11 cellular contexts compared by ENCODE assay signal in the genomic region with DNA sequence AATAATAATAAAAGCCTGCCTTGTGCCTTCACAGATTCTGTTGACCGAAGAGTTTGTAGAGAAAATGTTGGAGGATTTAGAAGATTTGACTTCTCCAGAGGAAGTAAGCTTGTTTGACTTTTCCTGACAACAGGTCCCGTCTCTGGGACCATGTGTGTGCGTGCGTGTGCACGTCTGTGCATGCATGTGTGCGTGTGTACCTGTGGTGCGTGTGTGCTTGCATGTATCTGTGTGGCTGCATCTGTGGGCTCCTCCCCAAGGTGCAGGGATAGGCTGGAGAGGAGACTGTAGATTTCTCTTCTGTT. TPM values are rescaled to one million over a fixed set of nuclear protein-coding genes. Genes with fewer than 3 reads are reported as not detected.
DNase-seq lines count a peak whose midpoint lies in the region; ATAC-seq, FAIRE-seq and TF ChIP-seq lines count a peak whose summit lies in the region.
"Had no signal": no experiment of that assay in that cellular context is flagged by ENCODE, and none has a peak within 500 bp of the region (broad histone marks: within the 10 kb centered on the region; RNA-seq: fewer than 3 reads in every experiment).

No MANE protein-coding gene starts in this region.

- BruUV-seq in endothelial cell of umbilical vein (replicated peaks; lab: Mats Ljungman, UMichigan) = no TSS peak

- peak; percentile 67 for FAIRE-seq in endothelial cell of umbilical vein (lab: Jason Lieb, UNC)
- FAIRE-seq: A549 had no signal

- H3K4me1 ChIP-seq in endothelial cell of umbilical vein (ENCODE audit: control insufficient read depth, extremely low read depth, insufficient read depth, low read length) (peaks cover 47% of the 10 kb centered on the region), upper lobe of right lung (peaks cover 57% of the 10 kb centered on the region)

- TF ChIP-seq CTCF in endothelial cell of umbilical vein (IDR thresholded peaks at IDR 0.05; ENCODE audit: extremely low read depth in 1 of 2, insufficient read depth in 1 of 2, low read depth in 1 of 2, low read length in 2 of 2) (no peak), nephron progenitor cell (IDR thresholded peaks at IDR 0.05) (no peak), upper lobe of right lung (IDR thresholded peaks at IDR 0.05) (no peak)

- no peaks in the 10 kb centered on the region for H4K20me1 ChIP-seq in endothelial cell of umbilical vein (replicated peaks; ENCODE audit: control insufficient read depth, extremely low read depth, insufficient read depth, low read length)

- H3K4me1 Mint-ChIP-seq in activated CD4-positive, alpha-beta T cell treated with anti-CD3 and anti-CD28 coated beads for 36 hours = peaks cover 9% of the 10 kb centered on the region
- H3K4me1 Mint-ChIP-seq in nephron progenitor cell = peaks cover 82% of the 10 kb centered on the region

- TF ChIP-seq POLR2A in endothelial cell of umbilical vein (IDR thresholded peaks at IDR 0.05; ENCODE audit: low read depth, low read length) = no peak

- no peak overlapping the region for H2AFZ ChIP-seq in endothelial cell of umbilical vein (ENCODE audit: low read depth, low read length)

- H3K9ac ChIP-seq in endothelial cell of umbilical vein (replicated peaks; ENCODE audit: extremely low read depth, insufficient read depth, low read length) = peak overlapping the region; percentile 79

- no peaks in the 10 kb centered on the region for H3K9me3 Mint-ChIP-seq in activated CD4-positive, alpha-beta T cell treated with anti-CD3 and anti-CD28 coated beads for 36 hours (ENCODE audit: low read depth)
- H3K9me3 Mint-ChIP-seq in nephron progenitor cell = no peaks in the 10 kb centered on the region

- H3K4me3 Mint-ChIP-seq in activated CD4-positive, alpha-beta T cell treated with anti-CD3 and anti-CD28 coated beads for 36 hours = no peak overlapping the region
- peak overlapping the region; percentile 45 for H3K4me3 Mint-ChIP-seq in nephron progenitor cell

- H3K36me3 ChIP-seq in endothelial cell of umbilical vein (ENCODE audit: control insufficient read depth in 2 of 2, extremely low read depth in 1 of 2, insufficient read depth in 2 of 2, low read length in 2 of 2) (peaks cover 0 to 1% of the 10 kb centered on the region in 2 experiments), upper lobe of right lung (peaks cover 7% of the 10 kb centered on the region)

- no peaks in the 10 kb centered on the region for H3K27me3 ChIP-seq in endothelial cell of umbilical vein (ENCODE audit: control insufficient read depth in 2 of 2, insufficient read depth in 2 of 2, low read length in 2 of 2)
- H3K27me3 ChIP-seq in upper lobe of right lung = no peaks in the 10 kb centered on the region

- POLR2A ChIA-PET in activated CD4-positive, alpha-beta T cell treated with anti-CD3 and anti-CD28 coated beads for 36 hours (lab: Charles Lee) = no interaction called here
- POLR2A ChIA-PET in endothelial cell of umbilical vein (lab: Charles Lee) = interaction anchor here (1.1 to 1.5 kb wide), 3 partner anchors 15 to 125 kb away, joined by 4 to 5 read pairs (median 4); partner anchors contain the start of genes ACTR1A and TRIM8

- CTCF ChIA-PET in activated CD4-positive, alpha-beta T cell treated with anti-CD3 and anti-CD28 coated beads for 36 hours (lab: Charles Lee) = interaction anchor here (0.8 kb wide), 1 partner anchor 11 kb away, joined by 4 read pairs; no protein-coding TSS in a partner anchor
- CTCF ChIA-PET in endothelial cell of umbilical vein (lab: Charles Lee) = interaction anchor here (1.3 to 4.8 kb wide), 6 partner anchors 8 to 43 kb away, joined by 4 to 56 read pairs (median 6); no protein-coding TSS in a partner anchor

- no peak for DNase-seq in activated CD4-positive, alpha-beta T cell treated with anti-CD3 and anti-CD28 coated beads for 36 hours
- no peak for DNase-seq in activated CD4-positive, alpha-beta T cell treated with anti-CD3 and anti-CD28 coated beads, Interleukin-2, amount 50 U/mL, for 48 hours
- DNase-seq in endothelial cell of umbilical vein (ENCODE audit: low read depth, low spot score) (no peak), nephron progenitor cell (no peak), upper lobe of right lung (no peak), 8988T (no peak)
- no peak for DNase-seq in stimulated activated CD4-positive, alpha-beta T cell treated with anti-CD3 and anti-CD28 coated beads, Interleukin-15, amount 100 ng/mL, for 24 hours
- DNase-seq: NCI-H2081; stimulated activated naive CD8-positive, alpha-beta T cell treated with anti-CD3 and anti-CD28 coated beads, Interleukin-15, Interleukin-2, amounts not matched to agents 100 U/mL and 50 U/mL, for 24 hours had no signal

- H3K9me3 ChIP-seq in endothelial cell of umbilical vein (replicated peaks; ENCODE audit: control insufficient read depth, insufficient read depth, low read length) (no peaks in the 10 kb centered on the region), upper lobe of right lung (no peaks in the 10 kb centered on the region)
- H3K9me3 ChIP-seq: A549 had no signal

- H3K36me3 Mint-ChIP-seq in activated CD4-positive, alpha-beta T cell treated with anti-CD3 and anti-CD28 coated beads for 36 hours (ENCODE audit: low read depth) = no peaks in the 10 kb centered on the region
- H3K36me3 Mint-ChIP-seq in nephron progenitor cell (ENCODE audit: low read depth) = peaks cover 22% of the 10 kb centered on the region

- H3K79me2 ChIP-seq in endothelial cell of umbilical vein (ENCODE audit: control insufficient read depth, insufficient read depth, low read length) = no peaks in the 10 kb centered on the region

- H3K9me1 ChIP-seq in endothelial cell of umbilical vein (replicated peaks; ENCODE audit: control insufficient read depth, extremely low read depth, insufficient read depth, low read length) = no peaks in the 10 kb centered on the region

- peak overlapping the region; percentile 55 for H3K27ac Mint-ChIP-seq in activated CD4-positive, alpha-beta T cell treated with anti-CD3 and anti-CD28 coated beads for 36 hours
- H3K27ac Mint-ChIP-seq in nephron progenitor cell = peak overlapping the region; percentile 93

- intact Hi-C loops in activated CD4-positive, alpha-beta T cell treated with anti-CD3 and anti-CD28 coated beads for 36 hours (cut with DNase I, micrococcal nuclease) = no loop called here
- intact Hi-C loops in endothelial cell of umbilical vein (cut with micrococcal nuclease) = no loop called here
- intact Hi-C loops in upper lobe of right lung (cut with DNase I) = no loop called here

- no peak overlapping the region for H3K4me3 ChIP-seq in endothelial cell of umbilical vein (replicated peaks in 1 of 3; ENCODE audit: insufficient read depth in 1 of 3, low read depth in 1 of 3, low read length in 3 of 3)
- no peak overlapping the region for H3K4me3 ChIP-seq in upper lobe of right lung
- H3K4me3 ChIP-seq: A549 had no signal

- H3K4me2 ChIP-seq in endothelial cell of umbilical vein (ENCODE audit: insufficient read depth, low read length) = no peak overlapping the region

- H3K27me3 Mint-ChIP-seq in activated CD4-positive, alpha-beta T cell treated with anti-CD3 and anti-CD28 coated beads for 36 hours = no peaks in the 10 kb centered on the region
- no peaks in the 10 kb centered on the region for H3K27me3 Mint-ChIP-seq in nephron progenitor cell (ENCODE audit: low read depth, poor library complexity)

- dilution Hi-C loops in endothelial cell of umbilical vein (cut with MboI; ENCODE audit: extremely low pct_ligation_motif_present, low sequenced_read_pairs) = no loop called here

- ATAC-seq in activated CD4-positive, alpha-beta T cell treated with anti-CD3 and anti-CD28 coated beads for 36 hours = no peak
- no peak for ATAC-seq in upper lobe of right lung
- no peak for ATAC-seq in HG03354 (IDR thresholded peaks at IDR 0.05; ENCODE audit: poor library complexity, severe bottlenecking, unreplicated experiment)
- ATAC-seq: stimulated activated naive CD8-positive, alpha-beta T cell treated with anti-CD3 and anti-CD28 coated beads, Interleukin-15, Interleukin-2, amounts not matched to agents 100 U/mL and 50 U/mL, for 24 hours had no signal

- H3K27ac ChIP-seq in endothelial cell of umbilical vein (ENCODE audit: insufficient read depth, low read depth, low read length) = peak overlapping the region; percentile 97
- H3K27ac ChIP-seq in upper lobe of right lung = peak overlapping the region; percentile 88

TF ChIP-seq in endothelial cell of umbilical vein, 7 proteins besides CTCF, POLR2A, EP300 and RAD21:
- no peak for TF ChIP-seq MAX (IDR thresholded peaks at IDR 0.05; ENCODE audit: insufficient read depth, insufficient read length)

RNA-seq across cellular contexts. Expression of gene TRIM8, which starts 17.2 kb away (rescaled TPM):
- total RNA-seq in activated CD4-positive, alpha-beta T cell treated with anti-CD3 and anti-CD28 coated beads for 36 hours = 10 to 100 TPM; 37.8 to 39.1 TPM
- total RNA-seq in endothelial cell of umbilical vein = 108 and 114 TPM in 2 replicates
- polyA plus RNA-seq in endothelial cell of umbilical vein = 74.1 and 77.2 TPM in 2 replicates
- 88.7 and 106 TPM in 2 replicates for polyA plus RNA-seq in endothelial cell of umbilical vein (2011; cell fraction: cytosol; rRNA removed)
- 74.2 and 76.4 TPM in 2 replicates for polyA plus RNA-seq in endothelial cell of umbilical vein (2011; cell fraction: nucleus; rRNA removed)
- 154 and 159 TPM in 2 replicates for polyA plus RNA-seq in endothelial cell of umbilical vein (2012)
- 45.9 and 64.0 TPM in 2 replicates for polyA minus RNA-seq in endothelial cell of umbilical vein
- 17.6 TPM for polyA minus RNA-seq in endothelial cell of umbilical vein (2011; cell fraction: cytosol; rRNA and poly(A)+ RNA removed)
- polyA minus RNA-seq in endothelial cell of umbilical vein (2011; cell fraction: nucleus; rRNA and poly(A)+ RNA removed) = 26.3 and 40.0 TPM in 2 replicates
- total RNA-seq in upper lobe of right lung = 146 TPM
